ENCODE assay signal across 11 cellular contexts in the genomic region with DNA sequence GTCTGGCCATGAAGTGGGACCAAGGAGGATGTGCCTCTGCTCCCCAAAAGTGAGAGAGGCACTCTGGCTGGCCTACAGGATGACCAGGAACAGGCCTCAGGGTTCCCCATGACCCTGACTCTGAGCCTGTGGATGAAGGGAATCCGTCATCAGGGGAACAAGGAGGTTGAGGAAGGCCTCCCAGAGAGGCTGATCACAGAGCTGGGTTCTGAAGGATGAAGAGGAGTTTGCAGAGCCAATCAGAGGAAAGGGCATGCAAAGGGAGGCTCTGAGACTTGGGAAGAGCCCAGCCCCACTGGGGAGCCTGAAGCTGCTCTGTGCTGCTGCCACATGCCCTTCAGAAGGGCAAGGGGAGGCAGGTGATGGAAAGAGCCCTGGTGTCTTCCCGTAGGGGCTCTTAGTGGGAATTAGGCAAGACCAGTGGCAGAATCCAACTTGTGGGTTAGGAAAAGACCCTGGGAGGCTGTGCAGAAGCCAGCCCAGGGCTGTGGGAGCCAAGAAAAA.
DNase-seq lines count a peak whose midpoint lies in the region; ATAC-seq and TF ChIP-seq lines count a peak whose summit lies in the region.
"Had no signal": no experiment of that assay in that cellular context is flagged by ENCODE, and none has a peak within 500 bp of the region (broad histone marks: within the 10 kb centered on the region; RNA-seq: fewer than 3 reads in every experiment).

No MANE protein-coding gene starts in this region.

- no peaks in the 10 kb centered on the region for H3K27me3 Mint-ChIP-seq in activated naive CD4-positive, alpha-beta T cell treated with anti-CD3 and anti-CD28 coated beads, Interleukin-2, amount 50 U/mL, for 24 hours

- ATAC-seq in activated naive CD4-positive, alpha-beta T cell treated with anti-CD3 and anti-CD28 coated beads, Interleukin-2, amount 50 U/mL, for 72 hours, result no peak

- no peaks in the 10 kb centered on the region for H3K9me3 ChIP-seq in transverse colon
- H3K9me3 ChIP-seq: HAP-1 had no signal

- peaks cover 11 to 56% (median 26%) of the 10 kb centered on the region in 4 donors for H3K4me1 ChIP-seq in transverse colon
- H3K4me1 ChIP-seq: HAP-1 had no signal

- in situ Hi-C loops in transverse colon (cut with MboI; ENCODE audit: low pct_ligation_motif_present in 1 of 4, low pct_unique_long_range_greater_than_20kb in 1 of 4, low sequenced_read_pairs in 3 of 4), result no loop called here

- no peaks in the 10 kb centered on the region for H3K9me3 Mint-ChIP-seq in activated naive CD4-positive, alpha-beta T cell treated with anti-CD3 and anti-CD28 coated beads, Interleukin-2, amount 50 U/mL, for 24 hours
- H3K9me3 Mint-ChIP-seq in activated naive CD4-positive, alpha-beta T cell treated with anti-CD3 and anti-CD28 coated beads, Interleukin-2, amount 50 U/mL, for 72 hours, result no peaks in the 10 kb centered on the region

- H3K4me1 Mint-ChIP-seq in activated naive CD4-positive, alpha-beta T cell treated with anti-CD3 and anti-CD28 coated beads, Interleukin-2, amount 50 U/mL, for 24 hours, result peaks cover 55% of the 10 kb centered on the region

- TF ChIP-seq CTCF in transverse colon (IDR thresholded peaks at IDR 0.05), result no peak

- no peaks in the 10 kb centered on the region for H3K36me3 ChIP-seq in transverse colon
- H3K36me3 ChIP-seq: HAP-1 had no signal

- 94% methylated on average over 2 of the region's 2 CpGs; no CpG with 5 or more reads in 1 of the 2 donors for WGBS in transverse colon (ENCODE audit: low coverage in 1 of 2), 2 donors

- TF ChIP-seq POLR2A in transverse colon (IDR thresholded peaks at IDR 0.05), result no peak

- no peak overlapping the region for H3K4me3 Mint-ChIP-seq in activated naive CD4-positive, alpha-beta T cell treated with anti-CD3 and anti-CD28 coated beads, Interleukin-2, amount 50 U/mL, for 24 hours

- H3K4me3 ChIP-seq in transverse colon, result no peak overlapping the region
- H3K4me3 ChIP-seq: HAP-1 had no signal

- no peaks in the 10 kb centered on the region for H3K27me3 ChIP-seq in transverse colon

- peak overlapping the region; percentile 51 for H3K27ac Mint-ChIP-seq in activated naive CD4-positive, alpha-beta T cell treated with anti-CD3 and anti-CD28 coated beads, Interleukin-2, amount 50 U/mL, for 24 hours
- peak overlapping the region in 1 of 2 donors; percentile 99 for H3K27ac Mint-ChIP-seq in activated naive CD4-positive, alpha-beta T cell treated with anti-CD3 and anti-CD28 coated beads, Interleukin-2, amount 50 U/mL, for 72 hours

- TF ChIP-seq EP300 in transverse colon (IDR thresholded peaks at IDR 0.05; ENCODE audit: low read depth), result no peak

- no peaks in the 10 kb centered on the region for H3K36me3 Mint-ChIP-seq in activated naive CD4-positive, alpha-beta T cell treated with anti-CD3 and anti-CD28 coated beads, Interleukin-2, amount 50 U/mL, for 24 hours
- H3K36me3 Mint-ChIP-seq in activated naive CD4-positive, alpha-beta T cell treated with anti-CD3 and anti-CD28 coated beads, Interleukin-2, amount 50 U/mL, for 72 hours, result no peaks in the 10 kb centered on the region

- H3K27ac ChIP-seq in transverse colon, result peak overlapping the region; percentile 52 to 72 (median 60)
- no peak overlapping the region for H3K27ac ChIP-seq in caudate nucleus (ENCODE audit: low read depth, low read length)

- DNase-seq in activated naive CD4-positive, alpha-beta T cell treated with anti-CD3 and anti-CD28 coated beads, Interleukin-2, amount 50 U/mL, for 72 hours (ENCODE audit: low spot score in 2 of 2), result no peak
- DNase-seq in activated CD8-positive, alpha-beta memory T cell treated with anti-CD3 and anti-CD28 coated beads, Interleukin-2, amount 50 U/mL, for 48 hours, result peak; percentile 50
- DNase-seq in mesenteric fat pad (ENCODE audit: low spot score) (peak; percentile 59), transverse colon (no peak), NCI-H187 treated with DMSO at 0.1 percent for 48 hours (lab: John Stamatoyannopoulos, UW) (no peak), anterior cingulate cortex (lab: John Stamatoyannopoulos, UW) (no peak), caudate nucleus (lab: John Stamatoyannopoulos, UW) (no peak)
- DNase-seq: activated naive CD4-positive, alpha-beta T cell treated with anti-CD3 and anti-CD28 coated beads, Interleukin-2, amount 50 U/mL, for 16 hours; NCI-H524 treated with DMSO at 0.1 percent for 48 hours had no signal

- intact Hi-C loops in transverse colon (cut with DNase I; ENCODE audit: low total_unique reads), result no loop called here

Comparison
In these comparisons a context has a peak if more than half of its experiments do, and no peak if none do; other contexts are left out.
1. DNase-seq: peak in activated CD8-positive, alpha-beta memory T cell treated with anti-CD3 and anti-CD28 coated beads, Interleukin-2, amount 50 U/mL, for 48 hours (single experiment) and mesenteric fat pad (single experiment); none in activated naive CD4-positive, alpha-beta T cell treated with anti-CD3 and anti-CD28 coated beads, Interleukin-2, amount 50 U/mL, for 72 hours (0 of 2), transverse colon (single experiment), NCI-H187 treated with DMSO at 0.1 percent for 48 hours (single experiment), anterior cingulate cortex (0 of 58) and caudate nucleus (0 of 61).